In genomic region chr6:111541720-111542065, GRCh38 we compare ENCODE assay signal across 19 cellular contexts.
"Had no signal": no experiment of that assay in that cellular context is flagged by ENCODE, and none has a peak within 500 bp of the region (broad histone marks: within the 10 kb centered on the region; RNA-seq: fewer than 3 reads in every experiment).

No MANE protein-coding gene starts in this region.

- H3K9me3 Mint-ChIP-seq: activated CD4-positive, alpha-beta T cell treated with anti-CD3 and anti-CD28 coated beads, Interleukin-2, amount 10 ng/mL, durations not matched to agents 24 days and 14 days; activated naive CD4-positive, alpha-beta T cell treated with anti-CD3 and anti-CD28 coated beads for 36 hours; activated T-cell treated with anti-CD3 and anti-CD28 coated beads, Interleukin-2, amount 50 U/mL, for 4 hours; dendritic cell treated with granulocyte-macrophage colony-stimulating factor and Interleukin-4, amounts not matched to agents 40 ng/mL and 50 ng/mL, for 4 days; mesothelial cell of epicardium; natural killer cell treated with Interleukin-12 subunit alpha and Interleukin-12 subunit beta and Interleukin-15 and Interleukin-18, amount 100 ng/mL, for 72 hours; stimulated activated naive CD8-positive, alpha-beta T cell treated with anti-CD3 and anti-CD28 coated beads, Interleukin-15, Interleukin-2, amounts not matched to agents 100 ng/mL and 50 ng/mL, for 24 hours; T-helper 2 cell treated with Interferon-gamma antibody and Interleukin-4, amounts not matched to agents 5 μg/mL and 100 μg/mL, for 36 hours had no signal

- DNase-seq: activated CD4-positive, alpha-beta T cell treated with anti-CD3 and anti-CD28 coated beads, Interleukin-2, amount 10 ng/mL, durations not matched to agents 24 days and 14 days; activated CD4-positive, CD25-positive, alpha-beta regulatory T cell; activated CD8-positive, alpha-beta T cell treated with anti-CD3 and anti-CD28 coated beads, Interleukin-2, amount 10 ng/mL, durations not matched to agents 7 days and 5 days; activated naive CD4-positive, alpha-beta T cell treated with anti-CD3 and anti-CD28 coated beads for 36 hours; activated T-cell treated with anti-CD3 and anti-CD28 coated beads, Interleukin-2, amount 50 U/mL, for 4 hours; brain microvascular endothelial cell; cerebellar nuclear complex; effector memory CD4-positive, alpha-beta T cell; esophagus squamous epithelium; right lobe of liver; small intestine; stimulated activated CD4-positive, alpha-beta T cell treated with anti-CD3 and anti-CD28 coated beads, Interleukin-15, amount 100 ng/mL, for 24 hours; stimulated activated CD4-positive, alpha-beta T cell treated with anti-CD3 and anti-CD28 coated beads, Interleukin-2, amount 100 ng/mL, for 48 hours had no signal

- H3K27me3 Mint-ChIP-seq: activated CD4-positive, alpha-beta T cell treated with anti-CD3 and anti-CD28 coated beads, Interleukin-2, amount 10 ng/mL, durations not matched to agents 24 days and 14 days; dendritic cell treated with granulocyte-macrophage colony-stimulating factor and Interleukin-4, amounts not matched to agents 40 ng/mL and 50 ng/mL, for 4 days; natural killer cell treated with Interleukin-12 subunit alpha and Interleukin-12 subunit beta and Interleukin-15 and Interleukin-18, amount 100 ng/mL, for 72 hours; stimulated activated naive CD8-positive, alpha-beta T cell treated with anti-CD3 and anti-CD28 coated beads, Interleukin-15, Interleukin-2, amounts not matched to agents 100 ng/mL and 50 ng/mL, for 24 hours had no signal

- H3K27me3 ChIP-seq: brain microvascular endothelial cell, esophagus squamous epithelium, right lobe of liver had no signal

- H3K9me3 ChIP-seq: esophagus squamous epithelium, right lobe of liver had no signal

- H3K27ac ChIP-seq: brain microvascular endothelial cell, parathyroid adenoma, right lobe of liver had no signal

- H3K36me3 ChIP-seq: brain microvascular endothelial cell, esophagus squamous epithelium, right lobe of liver had no signal

- H2AFZ ChIP-seq: parathyroid adenoma had no signal

- H3K9ac ChIP-seq: parathyroid adenoma had no signal

- H3K4me3 ChIP-seq: esophagus squamous epithelium, right lobe of liver had no signal

- H3K4me3 Mint-ChIP-seq: activated CD4-positive, alpha-beta T cell treated with anti-CD3 and anti-CD28 coated beads, Interleukin-2, amount 10 ng/mL, durations not matched to agents 24 days and 14 days; activated CD8-positive, alpha-beta T cell treated with anti-CD3 and anti-CD28 coated beads, Interleukin-2, amount 10 ng/mL, durations not matched to agents 7 days and 5 days; activated naive CD4-positive, alpha-beta T cell treated with anti-CD3 and anti-CD28 coated beads for 36 hours; activated T-cell treated with anti-CD3 and anti-CD28 coated beads, Interleukin-2, amount 50 U/mL, for 4 hours; dendritic cell treated with granulocyte-macrophage colony-stimulating factor and Interleukin-4, amounts not matched to agents 40 ng/mL and 50 ng/mL, for 4 days; mesothelial cell of epicardium; natural killer cell treated with Interleukin-12 subunit alpha and Interleukin-12 subunit beta and Interleukin-15 and Interleukin-18, amount 100 ng/mL, for 72 hours; stimulated activated naive CD8-positive, alpha-beta T cell treated with anti-CD3 and anti-CD28 coated beads, Interleukin-15, Interleukin-2, amounts not matched to agents 100 ng/mL and 50 ng/mL, for 24 hours; T-helper 2 cell treated with Interferon-gamma antibody and Interleukin-4, amounts not matched to agents 5 μg/mL and 100 μg/mL, for 36 hours had no signal

- ATAC-seq: activated CD8-positive, alpha-beta T cell treated with anti-CD3 and anti-CD28 coated beads, Interleukin-2, amount 10 ng/mL, durations not matched to agents 7 days and 5 days; activated T-cell treated with anti-CD3 and anti-CD28 coated beads, Interleukin-2, amount 50 U/mL, for 4 hours; natural killer cell treated with Interleukin-12 subunit alpha and Interleukin-12 subunit beta and Interleukin-15 and Interleukin-18, amount 100 ng/mL, for 72 hours had no signal

- H3K27ac Mint-ChIP-seq: activated CD4-positive, alpha-beta T cell treated with anti-CD3 and anti-CD28 coated beads, Interleukin-2, amount 10 ng/mL, durations not matched to agents 24 days and 14 days; activated CD8-positive, alpha-beta T cell treated with anti-CD3 and anti-CD28 coated beads, Interleukin-2, amount 10 ng/mL, durations not matched to agents 7 days and 5 days; activated naive CD4-positive, alpha-beta T cell treated with anti-CD3 and anti-CD28 coated beads for 36 hours; dendritic cell treated with granulocyte-macrophage colony-stimulating factor and Interleukin-4, amounts not matched to agents 40 ng/mL and 50 ng/mL, for 4 days; natural killer cell treated with Interleukin-12 subunit alpha and Interleukin-12 subunit beta and Interleukin-15 and Interleukin-18, amount 100 ng/mL, for 72 hours; stimulated activated naive CD8-positive, alpha-beta T cell treated with anti-CD3 and anti-CD28 coated beads, Interleukin-15, Interleukin-2, amounts not matched to agents 100 ng/mL and 50 ng/mL, for 24 hours; T-helper 2 cell treated with Interferon-gamma antibody and Interleukin-4, amounts not matched to agents 5 μg/mL and 100 μg/mL, for 36 hours had no signal

- H3K36me3 Mint-ChIP-seq: mesothelial cell of epicardium; natural killer cell treated with Interleukin-12 subunit alpha and Interleukin-12 subunit beta and Interleukin-15 and Interleukin-18, amount 100 ng/mL, for 72 hours had no signal

- H3K4me1 ChIP-seq: parathyroid adenoma, right lobe of liver had no signal
